In the genomic region with DNA sequence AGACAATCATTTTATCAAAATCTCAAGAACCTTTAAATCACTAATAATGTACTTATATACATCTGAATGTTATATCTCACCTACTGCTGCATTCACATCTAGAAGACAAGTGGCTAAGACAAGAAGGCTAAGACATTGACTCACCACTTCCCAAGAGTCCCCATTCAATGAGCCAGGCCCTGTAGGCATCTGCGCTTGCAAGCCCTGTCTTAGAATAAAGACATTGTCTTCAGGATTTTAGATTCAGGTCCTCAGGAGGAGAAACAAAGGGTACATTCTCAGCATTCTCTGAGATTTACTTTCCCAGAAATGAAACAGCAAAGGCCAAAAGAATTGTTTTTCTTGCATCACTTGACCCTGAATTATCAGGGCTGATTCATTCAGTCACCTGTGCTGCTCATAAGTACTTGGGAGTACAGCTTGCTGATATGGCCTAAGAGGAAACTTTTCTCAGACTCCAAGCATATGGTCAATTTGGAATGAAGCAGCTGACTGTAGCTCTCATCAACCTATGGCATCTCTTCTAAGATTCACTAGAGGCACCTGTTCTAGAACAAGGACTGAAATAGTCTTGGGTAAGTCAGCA, we compare ENCODE assay signal across 13 cellular contexts.
"Had no signal": no experiment of that assay in that cellular context is flagged by ENCODE, and none has a peak within 500 bp of the region (broad histone marks: within the 10 kb centered on the region; RNA-seq: fewer than 3 reads in every experiment).

No MANE protein-coding gene starts in this region.

- H3K4me1 ChIP-seq: breast epithelium, esophagus muscularis mucosa, spleen, suprapubic skin had no signal

- H3K27me3 ChIP-seq: breast epithelium, esophagus muscularis mucosa, spleen, suprapubic skin had no signal

- H3K4me3 ChIP-seq: breast epithelium, esophagus muscularis mucosa, spleen, suprapubic skin had no signal

- H3K9me3 ChIP-seq: breast epithelium, esophagus muscularis mucosa, spleen, suprapubic skin had no signal

- DNase-seq: activated CD4-positive, alpha-beta T cell treated with anti-CD3 and anti-CD28 coated beads for 1 hour; activated CD4-positive, alpha-beta T cell treated with anti-CD3 and anti-CD28 coated beads, Interleukin-2, amount 50 U/mL, for 48 hours; activated naive CD4-positive, alpha-beta T cell treated with Interleukin-2 at 50 U/mL for 16 hours; aorta; foreskin melanocyte; mesenchymal stem cell; occipital lobe; right cardiac atrium; spleen had no signal

- H3K27ac ChIP-seq: breast epithelium, esophagus muscularis mucosa, spleen, suprapubic skin, VCaP had no signal

- H3K36me3 ChIP-seq: breast epithelium, esophagus muscularis mucosa, spleen, suprapubic skin had no signal
